11 cellular contexts compared by ENCODE assay signal in the genomic region with DNA sequence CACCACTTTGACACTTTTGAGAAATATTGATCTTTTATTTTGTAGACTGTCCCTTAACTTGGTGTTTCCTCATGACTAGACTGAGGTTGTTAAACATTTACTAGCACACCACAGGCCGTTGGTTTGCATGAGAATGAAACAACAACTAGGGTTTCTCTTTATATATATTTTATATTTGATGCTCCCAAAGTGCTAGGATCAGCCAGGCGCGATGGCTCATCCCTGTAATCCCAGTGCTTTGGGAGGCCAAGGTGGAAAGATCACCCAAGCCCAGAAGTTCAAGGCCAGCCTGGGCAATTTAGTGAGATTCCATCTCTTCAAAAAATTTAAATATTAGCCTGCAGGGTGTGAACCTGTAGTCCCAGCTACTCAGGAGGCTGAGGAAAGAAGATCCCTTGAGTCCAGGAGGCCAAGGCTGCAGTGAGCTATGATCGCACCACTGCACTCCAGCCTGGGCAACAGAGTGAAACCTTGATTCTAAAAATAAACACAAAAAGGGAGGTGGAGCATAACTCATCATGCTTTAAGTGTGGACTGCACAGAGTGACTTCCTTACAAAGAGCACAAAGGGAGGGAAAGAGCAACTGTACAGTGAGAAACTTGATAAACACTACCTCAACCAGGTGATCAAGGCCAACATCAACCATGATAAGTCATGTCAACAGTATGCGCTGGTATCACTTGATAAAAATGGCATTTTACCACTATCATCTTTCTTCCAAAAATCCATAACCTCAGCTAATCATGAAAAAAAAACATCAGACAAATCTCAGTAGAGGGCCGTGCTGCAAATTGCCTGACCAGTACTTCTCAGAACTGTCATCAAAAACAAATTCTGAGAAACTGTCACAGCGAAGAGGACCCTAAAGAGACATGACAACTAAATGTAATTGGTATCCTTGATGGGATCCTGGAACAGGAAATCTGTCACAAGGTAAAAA.
DNase-seq lines count a peak whose midpoint lies in the region; ATAC-seq and FAIRE-seq lines count a peak whose summit lies in the region.
"Had no signal": no experiment of that assay in that cellular context is flagged by ENCODE, and none has a peak within 500 bp of the region (broad histone marks: within the 10 kb centered on the region; RNA-seq: fewer than 3 reads in every experiment).

No MANE protein-coding gene starts in this region.

- DNase-seq in GM18507 (ENCODE audit: extremely low spot score, insufficient read length, low read depth) = no peak
- DNase-seq in left lobe of liver (ENCODE audit: low spot score) = no peak
- no peak for DNase-seq in AG08395 (ENCODE audit: low spot score)
- no peak for DNase-seq in DMS153 treated with DMSO at 0.1 percent for 48 hours (lab: John Stamatoyannopoulos, UW; ENCODE audit: unreplicated experiment)
- DNase-seq in NCI-H69 (lab: John Stamatoyannopoulos, UW) = no peak
- no peak for DNase-seq in NCI-H1930 (lab: John Stamatoyannopoulos, UW)
- DNase-seq: effector CD8-positive, alpha-beta T cell; HCEC 1CT; NCI-H2081 had no signal

- peak; percentile 98 for FAIRE-seq in GM18507 (lab: Jason Lieb, UNC)

- peak; percentile 79 for ATAC-seq in GM21526 (IDR thresholded peaks at IDR 0.05; ENCODE audit: low FRiP score, unreplicated experiment)
- ATAC-seq in HG03196 (IDR thresholded peaks at IDR 0.05; ENCODE audit: unreplicated experiment) = peak; percentile 80
- ATAC-seq in left lobe of liver = peak; percentile 77
